In genomic region chr4:134345249-134345648, GRCh38 we compare ENCODE assay signal across 23 cellular contexts.
"Had no signal": no experiment of that assay in that cellular context is flagged by ENCODE, and none has a peak within 500 bp of the region (broad histone marks: within the 10 kb centered on the region; RNA-seq: fewer than 3 reads in every experiment).

No MANE protein-coding gene starts in this region.

- H3K27me3 Mint-ChIP-seq: naive B cell; progenitor cell of endocrine pancreas; stimulated activated naive B cell treated with anti-CD40 and anti-IgM and Interleukin-4, amounts not matched to agents 10 μg/mL and 1 μg/mL and 100 μg/mL, for 72 hours; stimulated activated naive CD8-positive, alpha-beta T cell treated with anti-CD3 and anti-CD28 coated beads, Interleukin-15, Interleukin-2, amounts not matched to agents 100 ng/mL and 50 ng/mL, for 24 hours; type B pancreatic cell had no signal

- DNase-seq: islet precursor cell; left ventricle myocardium inferior; mesendoderm; naive B cell; natural killer cell; nephron progenitor cell; ovary; retina; right cardiac atrium; stimulated activated CD4-positive, alpha-beta T cell treated with anti-CD3 and anti-CD28 coated beads, Interleukin-12 subunit alpha, Interleukin-12 subunit beta, amount 100 ng/mL, for 4 hours; stimulated activated CD4-positive, alpha-beta T cell treated with anti-CD3 and anti-CD28 coated beads, Interleukin-15, amount 100 ng/mL, for 24 hours; stimulated activated CD4-positive, alpha-beta T cell treated with anti-CD3 and anti-CD28 coated beads, Interleukin-2, amount 100 ng/mL, for 24 hours; stimulated activated CD4-positive, alpha-beta T cell treated with anti-CD3 and anti-CD28 coated beads, Interleukin-4, amount 100 ng/mL, for 1 hour; stimulated activated naive B cell treated with anti-CD40 and anti-IgM and Interleukin-4, amounts not matched to agents 10 μg/mL and 1 μg/mL and 100 μg/mL, for 72 hours; uterus had no signal

- H3K36me3 ChIP-seq: left ventricle myocardium inferior, ovary, tibial nerve, uterus had no signal

- H3K27ac Mint-ChIP-seq: mesothelial cell of epicardium; naive B cell; natural killer cell; nephron progenitor cell; progenitor cell of endocrine pancreas; stimulated activated naive B cell treated with anti-CD40 and anti-IgM and Interleukin-4, amounts not matched to agents 10 μg/mL and 1 μg/mL and 100 μg/mL, for 72 hours; stimulated activated naive CD8-positive, alpha-beta T cell treated with anti-CD3 and anti-CD28 coated beads, Interleukin-15, Interleukin-2, amounts not matched to agents 100 ng/mL and 50 ng/mL, for 24 hours; type B pancreatic cell had no signal

- H3K9me3 ChIP-seq: left ventricle myocardium inferior, ovary, tibial nerve, uterus had no signal

- H3K4me1 Mint-ChIP-seq: naive B cell; natural killer cell; nephron progenitor cell; stimulated activated naive B cell treated with anti-CD40 and anti-IgM and Interleukin-4, amounts not matched to agents 10 μg/mL and 1 μg/mL and 100 μg/mL, for 72 hours had no signal

- H3K4me3 Mint-ChIP-seq: mesothelial cell of epicardium; naive B cell; natural killer cell; nephron progenitor cell; stimulated activated naive B cell treated with anti-CD40 and anti-IgM and Interleukin-4, amounts not matched to agents 10 μg/mL and 1 μg/mL and 100 μg/mL, for 72 hours; stimulated activated naive CD8-positive, alpha-beta T cell treated with anti-CD3 and anti-CD28 coated beads, Interleukin-15, Interleukin-2, amounts not matched to agents 100 ng/mL and 50 ng/mL, for 24 hours; type B pancreatic cell had no signal

- H3K27me3 ChIP-seq: hepatocyte, ovary, tibial nerve, uterus had no signal

- H3K9me3 Mint-ChIP-seq: mesothelial cell of epicardium; nephron progenitor cell; stimulated activated naive B cell treated with anti-CD40 and anti-IgM and Interleukin-4, amounts not matched to agents 10 μg/mL and 1 μg/mL and 100 μg/mL, for 72 hours; stimulated activated naive CD8-positive, alpha-beta T cell treated with anti-CD3 and anti-CD28 coated beads, Interleukin-15, Interleukin-2, amounts not matched to agents 100 ng/mL and 50 ng/mL, for 24 hours; type B pancreatic cell had no signal

- H3K27ac ChIP-seq: hepatocyte, left ventricle myocardium inferior, ovary, skin epidermis, tibial nerve, uterus had no signal

- H3K36me3 Mint-ChIP-seq: mesothelial cell of epicardium; naive B cell; natural killer cell; stimulated activated naive B cell treated with anti-CD40 and anti-IgM and Interleukin-4, amounts not matched to agents 10 μg/mL and 1 μg/mL and 100 μg/mL, for 72 hours; type B pancreatic cell had no signal

- H3K4me1 ChIP-seq: left ventricle myocardium inferior, tibial nerve, uterus had no signal

- H3K4me3 ChIP-seq: hepatocyte, left ventricle myocardium inferior, lung, ovary, skin epidermis, tibial nerve, uterus had no signal
